Comparison of ENCODE assay signal across 24 cellular contexts in the genomic region with DNA sequence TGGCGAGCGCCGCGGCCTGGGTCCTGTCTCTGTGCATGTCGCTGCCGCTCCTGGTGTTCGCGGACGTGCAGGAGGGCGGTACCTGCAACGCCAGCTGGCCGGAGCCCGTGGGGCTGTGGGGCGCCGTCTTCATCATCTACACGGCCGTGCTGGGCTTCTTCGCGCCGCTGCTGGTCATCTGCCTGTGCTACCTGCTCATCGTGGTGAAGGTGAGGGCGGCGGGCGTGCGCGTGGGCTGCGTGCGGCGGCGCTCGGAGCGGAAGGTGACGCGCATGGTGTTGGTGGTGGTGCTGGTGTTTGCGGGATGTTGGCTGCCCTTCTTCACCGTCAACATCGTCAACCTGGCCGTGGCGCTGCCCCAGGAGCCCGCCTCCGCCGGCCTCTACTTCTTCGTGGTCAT. TPM values are rescaled to one million over a fixed set of nuclear protein-coding genes. Genes with fewer than 3 reads are reported as not detected.
DNase-seq lines count a peak whose midpoint lies in the region; ATAC-seq, FAIRE-seq and TF ChIP-seq lines count a peak whose summit lies in the region.
"Had no signal": no experiment of that assay in that cellular context is flagged by ENCODE, and none has a peak within 500 bp of the region (broad histone marks: within the 10 kb centered on the region; RNA-seq: fewer than 3 reads in every experiment).

No MANE protein-coding gene starts in this region.

- H4K20me1 ChIP-seq in HepG2 (ENCODE audit: insufficient read depth, low read length): no peaks in the 10 kb centered on the region

- WGBS in HepG2 (ENCODE audit: low lambda C conversion rate): 97% methylated on average over 38 of the region's 43 CpGs
- 93% methylated on average over 3 of the region's 43 CpGs for WGBS in right lobe of liver (ENCODE audit: insufficient coverage, low coverage, low lambda C conversion rate, missing lambda C conversion rate)

- H3K79me2 ChIP-seq in HepG2 (ENCODE audit: insufficient read depth, low read length): no peaks in the 10 kb centered on the region

- DNase-seq in HepG2 (ENCODE audit: low spot score): no peak
- no peak for DNase-seq in right lobe of liver
- DNase-seq in SJCRH30: no peak
- no peak for DNase-seq in coronary artery (ENCODE audit: low spot score)
- no peak for DNase-seq in SW480 (ENCODE audit: low spot score)
- no peak for DNase-seq in SW 1271 (lab: John Stamatoyannopoulos, UW)
- no peak for DNase-seq in GM20000 (ENCODE audit: low spot score)
- DNase-seq: AML-193; BE2C; Calu3; CD4-positive, alpha-beta memory T cell; DMS53; DMS79 treated with DMSO at 0.1 percent for 48 hours; GF-D8; H9 had no signal

- FAIRE-seq in HepG2 (lab: Jason Lieb, UNC): no peak
- FAIRE-seq: A204.1, GM12892 had no signal

- H3K9ac ChIP-seq in HepG2 (ENCODE audit: insufficient read depth, low read depth, low read length): no peak overlapping the region
- H3K9ac ChIP-seq: BLaER1 treated with 17β-estradiol and CSF1 and Interleukin-3, amounts not matched to agents 10 nM and 100 nM had no signal

- no peak overlapping the region for H2AFZ ChIP-seq in HepG2 (ENCODE audit: low read length)
- H2AFZ ChIP-seq: GM23338 had no signal

- peaks cover 80% of the 10 kb centered on the region for H3K4me1 ChIP-seq in HepG2 (ENCODE audit: insufficient read depth, low read length)
- peaks cover 0 to 26% (median 7%) of the 10 kb centered on the region in 4 donors for H3K4me1 ChIP-seq in right lobe of liver
- peaks cover 28% of the 10 kb centered on the region for H3K4me1 ChIP-seq in SJCRH30

- H3K27me3 ChIP-seq in HepG2 (ENCODE audit: control insufficient read depth in 1 of 2, insufficient read depth in 2 of 2, low read length in 2 of 2) (peaks cover 1 to 27% of the 10 kb centered on the region in 2 experiments; a peak in 3 of 5 replicates), right lobe of liver (no peaks in the 10 kb centered on the region), SJCRH30 (no peaks in the 10 kb centered on the region)

- H3K4me3 ChIP-seq in HepG2 (replicated peaks in 1 of 3; ENCODE audit: insufficient read depth in 1 of 3, low read depth in 2 of 3, low read length in 3 of 3) (no peak overlapping the region), right lobe of liver (no peak overlapping the region), SJCRH30 (no peak overlapping the region), coronary artery (peak overlapping the region; percentile 47)
- H3K4me3 ChIP-seq: BLaER1 treated with 17β-estradiol and CSF1 and Interleukin-3, amounts not matched to agents 10 nM and 100 nM; GM23338 had no signal

- H3K36me3 ChIP-seq in HepG2 (replicated peaks in 1 of 2; ENCODE audit: control insufficient read depth in 1 of 2, insufficient read depth in 2 of 2, low read length in 2 of 2) (no peaks in the 10 kb centered on the region), right lobe of liver (no peaks in the 10 kb centered on the region), SJCRH30 (no peaks in the 10 kb centered on the region)
- H3K36me3 ChIP-seq: BE2C; BLaER1 treated with 17β-estradiol and CSF1 and Interleukin-3, amounts not matched to agents 10 nM and 100 nM had no signal

- CTCF ChIA-PET in HepG2 (lab: Yijun Ruan, JAX; ENCODE audit: low intra/inter-chr PET ratio, low total read pairs): no interaction called here

- no peak overlapping the region for H3K4me2 ChIP-seq in HepG2 (ENCODE audit: low read depth, low read length)
- H3K4me2 ChIP-seq: BLaER1 treated with 17β-estradiol and CSF1 and Interleukin-3, amounts not matched to agents 10 nM and 100 nM; GM23338 had no signal

- POLR2A ChIA-PET in HepG2 (lab: Yijun Ruan, JAX): no interaction called here

- no TSS peak for BruUV-seq in HepG2 (replicated peaks; lab: Mats Ljungman, UMichigan)

- no peak for TF ChIP-seq EP300 in HepG2 (IDR thresholded peaks at IDR 0.05; ENCODE audit: low read depth in 2 of 2, low read length in 2 of 2)
- no peak for TF ChIP-seq EP300 in HepG2 (CRISPR knock-in tag; IDR thresholded peaks at IDR 0.05; ENCODE audit: borderline replicate concordance)

- in situ Hi-C loops in HepG2 (cut with HindIII; ENCODE audit: extremely low pct_ligation_motif_present, low pct_unique_long_range_greater_than_20kb): no loop called here

- TF ChIP-seq CTCF in HepG2 (CRISPR knock-in tag; IDR thresholded peaks at IDR 0.05): no peak
- no peak for TF ChIP-seq CTCF in right lobe of liver (IDR thresholded peaks at IDR 0.05)
- no peak for TF ChIP-seq CTCF in coronary artery (IDR thresholded peaks at IDR 0.05)
- no peak for TF ChIP-seq CTCF in GM20000 (IDR thresholded peaks at IDR 0.05; ENCODE audit: extremely low read depth, missing control alignments)

- no peaks in the 10 kb centered on the region for H3K9me3 ChIP-seq in HepG2 (ENCODE audit: low read length)
- H3K9me3 ChIP-seq in right lobe of liver: no peaks in the 10 kb centered on the region
- H3K9me3 ChIP-seq in SJCRH30 (replicated peaks): peaks cover under 1% of the 10 kb centered on the region; the same call in 1 of the 2 replicates
- H3K9me3 ChIP-seq: BE2C had no signal

- TF ChIP-seq POLR2A in HepG2 (IDR thresholded peaks at IDR 0.05; ENCODE audit: insufficient read depth in 1 of 2, low read depth in 2 of 2, low read length in 2 of 2): no peak
- no peak for TF ChIP-seq POLR2A in right lobe of liver (IDR thresholded peaks at IDR 0.05)

- H3K27ac ChIP-seq in HepG2 (ENCODE audit: extremely low read length, insufficient read depth, low read length): no peak overlapping the region
- no peak overlapping the region for H3K27ac ChIP-seq in right lobe of liver
- peak overlapping the region; percentile 55; the same call in 1 of the 2 replicates for H3K27ac ChIP-seq in SJCRH30
- H3K27ac ChIP-seq in coronary artery: no peak overlapping the region
- H3K27ac ChIP-seq: 22Rv1; BLaER1 treated with 17β-estradiol and CSF1 and Interleukin-3, amounts not matched to agents 10 nM and 100 nM had no signal

- ATAC-seq in HepG2 (no peak), right lobe of liver (no peak)

- intact Hi-C loops in HepG2 (cut with micrococcal nuclease; ENCODE audit: unreplicated experiment) (no loop called here), right lobe of liver (cut with DNase I) (no loop called here)

- no peak for TF ChIP-seq RAD21 in HepG2 (CRISPR knock-in tag; IDR thresholded peaks at IDR 0.05)

TF ChIP-seq in HepG2, 621 proteins besides CTCF, POLR2A, EP300 and RAD21 (continues in another document):
- TF ChIP-seq HOXA3 (CRISPR knock-in tag; IDR thresholded peaks at IDR 0.05) (peak; percentile 19; the same call in 1 of the 2 replicates), ZBTB38 (CRISPR knock-in tag; IDR thresholded peaks at IDR 0.05) (0 out of 2 replicates have a peak, but pooled peaks have one; percentile 14)

RNA-seq across cellular contexts. Expression of a gene that starts 6.8 kb away (rescaled TPM):
- 0.14 and 0.49 TPM in 2 replicates for total RNA-seq in HepG2 (2016; rRNA removed; fragmentation: Illumina TruSeq; extraction: Trizol)
- total RNA-seq in HepG2 (2016; cell fraction: cytosol; rRNA removed; fragmentation: Illumina TruSeq; extraction: Trizol; ENCODE audit: low read depth): 0.18 TPM in 1 of 2 replicates, not detected in the other
- total RNA-seq in HepG2 (2016; cell fraction: insoluble cytoplasmic fraction; rRNA removed; fragmentation: Illumina TruSeq; extraction: Trizol): 0.22 TPM in 1 of 2 replicates, not detected in the other
- 0.14 and 0.15 TPM in 2 replicates for total RNA-seq in HepG2 (2016; cell fraction: membrane; rRNA removed; fragmentation: Illumina TruSeq; extraction: Trizol)
- total RNA-seq in HepG2 (2016; cell fraction: nucleus; rRNA removed; fragmentation: Illumina TruSeq; extraction: Trizol): not detected in 2 replicates
- polyA plus RNA-seq in HepG2 (2011; rRNA removed): 0.20 and 0.26 TPM in 2 replicates
- polyA plus RNA-seq in HepG2 (2011; cell fraction: cytosol; rRNA removed): 0.55 and 0.79 TPM in 2 replicates
- 0.55 and 0.62 TPM in 2 replicates for polyA plus RNA-seq in HepG2 (2011; cell fraction: nucleus; rRNA removed)
- 1.3 and 2.0 TPM in 2 replicates for polyA plus RNA-seq in HepG2 (2012)
- not detected in 2 replicates for polyA plus RNA-seq in HepG2 (2016; cell fraction: cytosol; fragmentation: Illumina TruSeq; extraction: Trizol; ENCODE audit: low read depth)
- polyA plus RNA-seq in HepG2 (2016; cell fraction: insoluble cytoplasmic fraction; fragmentation: Illumina TruSeq; extraction: Trizol; ENCODE audit: low read depth): not detected in 2 replicates
- 0.18 TPM in 1 of 2 replicates, not detected in the other for polyA plus RNA-seq in HepG2 (2016; cell fraction: membrane; fragmentation: Illumina TruSeq; extraction: Trizol; ENCODE audit: low read depth)
- polyA plus RNA-seq in HepG2 (2016; cell fraction: nucleus; fragmentation: Illumina TruSeq; extraction: Trizol; ENCODE audit: insufficient read depth, low read depth): 0.36 TPM in 1 of 2 replicates, not detected in the other
- polyA minus RNA-seq in HepG2 (2011; rRNA and poly(A)+ RNA removed; ENCODE audit: low replicate concordance): 0.26 and 1.1 TPM in 2 replicates
- 0.44 and 0.59 TPM in 2 replicates for polyA minus RNA-seq in HepG2 (2011; cell fraction: cytosol; rRNA and poly(A)+ RNA removed)
- 0.26 TPM in 1 of 2 replicates, not detected in the other for polyA minus RNA-seq in HepG2 (2011; cell fraction: nucleus; rRNA and poly(A)+ RNA removed)
- total RNA-seq in right lobe of liver: not detected
- 3.7 and 4.5 TPM in 2 replicates for total RNA-seq in SJCRH30 (2014; rRNA removed; shearing (Covaris generic))
- total RNA-seq: Calu3; CD4-positive, alpha-beta memory T cell; Daoy; G401; H4; HFFc6 had no signal
- polyA plus RNA-seq: CD4-positive, alpha-beta memory T cell had no signal

RNA-seq across cellular contexts. Expression of a gene that starts 16.7 kb away (rescaled TPM):
- 0.09 TPM in 1 of 2 replicates, not detected in the other for total RNA-seq in HepG2 (2016; rRNA removed; fragmentation: Illumina TruSeq; extraction: Trizol)
- total RNA-seq in HepG2 (2016; cell fraction: cytosol; rRNA removed; fragmentation: Illumina TruSeq; extraction: Trizol; ENCODE audit: low read depth): 0.20 TPM in 1 of 2 replicates, not detected in the other
- total RNA-seq in HepG2 (2016; cell fraction: insoluble cytoplasmic fraction; rRNA removed; fragmentation: Illumina TruSeq; extraction: Trizol): not detected in 2 replicates
- total RNA-seq in HepG2 (2016; cell fraction: membrane; rRNA removed; fragmentation: Illumina TruSeq; extraction: Trizol): not detected in 2 replicates
- total RNA-seq in HepG2 (2016; cell fraction: nucleus; rRNA removed; fragmentation: Illumina TruSeq; extraction: Trizol): 0.22 TPM in 1 of 2 replicates, not detected in the other
- polyA plus RNA-seq in HepG2 (2011; rRNA removed): not detected in 2 replicates
- polyA plus RNA-seq in HepG2 (2011; cell fraction: cytosol; rRNA removed): not detected in 2 replicates
- 0.13 TPM in 1 of 2 replicates, not detected in the other for polyA plus RNA-seq in HepG2 (2011; cell fraction: nucleus; rRNA removed)
- polyA plus RNA-seq in HepG2 (2012): not detected in 2 replicates
- polyA plus RNA-seq in HepG2 (2016; cell fraction: cytosol; fragmentation: Illumina TruSeq; extraction: Trizol; ENCODE audit: low read depth): not detected in 2 replicates
- polyA plus RNA-seq in HepG2 (2016; cell fraction: insoluble cytoplasmic fraction; fragmentation: Illumina TruSeq; extraction: Trizol; ENCODE audit: low read depth): not detected in 2 replicates
- polyA plus RNA-seq in HepG2 (2016; cell fraction: membrane; fragmentation: Illumina TruSeq; extraction: Trizol; ENCODE audit: low read depth): not detected in 2 replicates
- not detected in 2 replicates for polyA plus RNA-seq in HepG2 (2016; cell fraction: nucleus; fragmentation: Illumina TruSeq; extraction: Trizol; ENCODE audit: insufficient read depth, low read depth)
- polyA minus RNA-seq in HepG2 (2011; rRNA and poly(A)+ RNA removed; ENCODE audit: low replicate concordance): not detected in 2 replicates
- polyA minus RNA-seq in HepG2 (2011; cell fraction: cytosol; rRNA and poly(A)+ RNA removed): not detected in 2 replicates
- not detected in 2 replicates for polyA minus RNA-seq in HepG2 (2011; cell fraction: nucleus; rRNA and poly(A)+ RNA removed)
- not detected for total RNA-seq in right lobe of liver
- total RNA-seq in SJCRH30 (2014; rRNA removed; shearing (Covaris generic)): not detected in 2 replicates
- total RNA-seq: Calu3; CD4-positive, alpha-beta memory T cell; Daoy; GM23338; H4; H9; HFFc6 had no signal
- polyA plus RNA-seq: CD4-positive, alpha-beta memory T cell; GM23338 had no signal
